ENCODE assay signal across 26 cellular contexts in the genomic region with DNA sequence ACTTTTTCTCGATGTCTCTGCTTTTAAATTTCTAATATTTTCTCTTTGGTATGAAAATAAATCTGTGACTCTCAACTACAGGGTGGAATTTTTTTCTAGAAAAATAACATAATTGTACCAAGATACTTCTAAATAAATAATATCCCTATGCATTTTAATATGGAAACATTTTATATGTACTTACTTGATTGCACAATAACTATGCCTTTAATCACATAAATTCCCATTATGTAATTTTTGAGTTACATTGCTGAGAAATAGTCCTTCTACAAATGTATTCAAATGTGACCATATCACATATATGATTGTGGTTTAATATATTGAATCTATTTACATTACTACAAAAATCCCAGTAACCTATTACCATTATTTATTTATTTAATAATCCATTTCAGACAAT.
"Had no signal": no experiment of that assay in that cellular context is flagged by ENCODE, and none has a peak within 500 bp of the region (broad histone marks: within the 10 kb centered on the region; RNA-seq: fewer than 3 reads in every experiment).

No MANE protein-coding gene starts in this region.

- H3K9me3 ChIP-seq: colonic mucosa, esophagus squamous epithelium, gastrocnemius medialis, lower lobe of right lung, mucosa of descending colon had no signal

- ATAC-seq: effector memory CD8-positive, alpha-beta T cell; esophagus mucosa; gastrocnemius medialis; heart right ventricle; left cardiac atrium; left lung; left ventricle myocardium superior; lower lobe of right lung; mucosa of descending colon had no signal

- H3K4me1 ChIP-seq: colonic mucosa, esophagus squamous epithelium, gastrocnemius medialis, heart right ventricle, left lung, lower lobe of right lung had no signal

- H3K36me3 Mint-ChIP-seq: mesothelial cell of epicardium, naive B cell had no signal

- FAIRE-seq: islet of Langerhans, keratinocyte had no signal

- H3K27ac Mint-ChIP-seq: dendritic cell treated with granulocyte-macrophage colony-stimulating factor and Interleukin-4, amounts not matched to agents 40 ng/mL and 50 ng/mL, for 4 days; effector memory CD8-positive, alpha-beta T cell; mesothelial cell of epicardium; naive B cell had no signal

- H3K4me1 Mint-ChIP-seq: mesothelial cell of epicardium, naive B cell had no signal

- H3K27ac ChIP-seq: colonic mucosa, epithelial cell of prostate, esophagus squamous epithelium, gastrocnemius medialis, heart right ventricle, left lung, lower lobe of right lung had no signal

- H3K27me3 ChIP-seq: colonic mucosa, esophagus squamous epithelium, gastrocnemius medialis, heart right ventricle, left lung had no signal

- H3K4me3 Mint-ChIP-seq: dendritic cell treated with granulocyte-macrophage colony-stimulating factor and Interleukin-4, amounts not matched to agents 40 ng/mL and 50 ng/mL, for 4 days; effector memory CD8-positive, alpha-beta T cell; mesothelial cell of epicardium; naive B cell had no signal

- H3K36me3 ChIP-seq: colonic mucosa, esophagus squamous epithelium, gastrocnemius medialis, heart right ventricle, left lung, lower lobe of right lung had no signal

- H3K4me3 ChIP-seq: colonic mucosa, esophagus squamous epithelium, gastrocnemius medialis, heart right ventricle, left lung, lower lobe of right lung, mucosa of descending colon had no signal

- H3K27me3 Mint-ChIP-seq: dendritic cell treated with granulocyte-macrophage colony-stimulating factor and Interleukin-4, amounts not matched to agents 40 ng/mL and 50 ng/mL, for 4 days; effector memory CD8-positive, alpha-beta T cell; naive B cell had no signal

- DNase-seq: colonic mucosa; cortex of kidney; effector CD8-positive, alpha-beta T cell; effector memory CD8-positive, alpha-beta T cell; erythroblast; esophagus squamous epithelium; foreskin fibroblast; foreskin melanocyte; gastrocnemius medialis; glutamatergic neuron; head of caudate nucleus; heart right ventricle; hippocampal formation; left cardiac atrium; left lung; left ventricle myocardium superior; lower lobe of right lung; mesenchymal stem cell; mucosa of descending colon; naive B cell had no signal
